In the genomic region with DNA sequence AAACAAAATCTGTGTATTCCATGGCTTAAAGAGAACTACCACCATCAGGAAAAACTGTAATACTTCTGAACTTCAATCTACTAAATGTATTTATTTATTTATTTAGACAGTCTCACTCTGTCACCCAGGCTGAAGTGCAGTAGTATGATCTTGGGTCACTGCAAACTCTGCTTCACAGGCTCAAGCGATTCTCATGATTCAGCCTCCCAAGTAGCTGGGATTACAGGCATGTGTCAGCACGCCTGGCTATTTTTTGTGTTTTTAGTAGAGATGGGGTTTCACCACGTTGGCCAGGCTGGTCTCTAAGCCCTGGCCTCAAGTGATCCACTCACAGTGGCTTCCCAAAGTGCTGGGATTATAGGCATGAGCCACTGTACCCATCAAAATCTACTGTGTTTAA, we compare ENCODE assay signal across 17 cellular contexts.
DNase-seq lines count a peak whose midpoint lies in the region; ATAC-seq, FAIRE-seq and TF ChIP-seq lines count a peak whose summit lies in the region.
"Had no signal": no experiment of that assay in that cellular context is flagged by ENCODE, and none has a peak within 500 bp of the region (broad histone marks: within the 10 kb centered on the region; RNA-seq: fewer than 3 reads in every experiment).

No MANE protein-coding gene starts in this region.

- H3K9ac ChIP-seq in mammary epithelial cell (ENCODE audit: insufficient read depth, low read length), result no peak overlapping the region
- H3K9ac ChIP-seq: BLaER1 treated with 17β-estradiol and CSF1 and Interleukin-3, amounts not matched to agents 10 nM and 100 nM had no signal

- H2AFZ ChIP-seq in mammary epithelial cell (ENCODE audit: low read depth, low read length), result no peak overlapping the region

- in situ Hi-C loops in mammary epithelial cell (cut with MboI; ENCODE audit: low sequenced_read_pairs in 2 of 2), result no loop called here

- H3K4me1 ChIP-seq in RWPE2 (ENCODE audit: insufficient read depth, poor library complexity, severe bottlenecking) (no peaks in the 10 kb centered on the region), mammary epithelial cell (ENCODE audit: insufficient read depth, low read length) (no peaks in the 10 kb centered on the region), pancreas (no peaks in the 10 kb centered on the region)
- H3K4me1 ChIP-seq: BLaER1 treated with 17β-estradiol and CSF1 and Interleukin-3, amounts not matched to agents 10 nM and 100 nM had no signal

- no peaks in the 10 kb centered on the region for H4K20me1 ChIP-seq in mammary epithelial cell (ENCODE audit: insufficient read depth, low read length)
- H4K20me1 ChIP-seq: BLaER1 treated with 17β-estradiol and CSF1 and Interleukin-3, amounts not matched to agents 10 nM and 100 nM had no signal

- H3K27me3 ChIP-seq in RWPE2 (ENCODE audit: insufficient read depth, poor library complexity, severe bottlenecking) (no peaks in the 10 kb centered on the region), mammary epithelial cell (ENCODE audit: insufficient read depth, low read length) (no peaks in the 10 kb centered on the region), pancreas (no peaks in the 10 kb centered on the region)
- H3K27me3 ChIP-seq: BLaER1 treated with 17β-estradiol and CSF1 and Interleukin-3, amounts not matched to agents 10 nM and 100 nM had no signal

- dilution Hi-C loops in mammary epithelial cell (cut with HindIII; ENCODE audit: low sequenced_read_pairs), result no loop called here

- WGBS in mammary epithelial cell (ENCODE audit: low coverage, missing lambda C conversion rate), result 35% methylated on average over 3 of the region's 3 CpGs
- WGBS in pancreas, 2 donors, result 53 to 62% methylated on average over 3 of the region's 3 CpGs

- H3K4me3 ChIP-seq in RWPE2 (ENCODE audit: severe bottlenecking) (no peak overlapping the region), mammary epithelial cell (replicated peaks in 1 of 3; ENCODE audit: insufficient read depth in 1 of 3, low read depth in 2 of 3, low read length in 3 of 3) (no peak overlapping the region), pancreas (no peak overlapping the region)
- H3K4me3 ChIP-seq: BLaER1 treated with 17β-estradiol and CSF1 and Interleukin-3, amounts not matched to agents 10 nM and 100 nM; GM12878 had no signal

- BruUV-seq in mammary epithelial cell (replicated peaks; lab: Mats Ljungman, UMichigan), result no TSS peak

- DNase-seq in Daoy (ENCODE audit: low read depth) (peak; percentile 2), RWPE2 (ENCODE audit: low spot score) (no peak), mammary epithelial cell (peak; percentile 67), myocyte (ENCODE audit: low read depth) (peak; percentile 6), GM19238 (ENCODE audit: insufficient read length, low spot score) (no peak), pancreas (no peak)
- no peak for DNase-seq in stimulated activated naive CD8-positive, alpha-beta T cell treated with anti-CD3 and anti-CD28 coated beads, Interleukin-15, Interleukin-2, amounts not matched to agents 100 U/mL and 50 U/mL, for 24 hours
- DNase-seq: ACHN; Calu3; CD4-positive, CD25-positive, alpha-beta regulatory T cell; DMS 273 treated with DMSO at 0.1 percent for 48 hours; GOT3; H9 had no signal

- no peak overlapping the region for H3K4me2 ChIP-seq in mammary epithelial cell (ENCODE audit: insufficient read depth, low read depth, low read length)
- H3K4me2 ChIP-seq: BLaER1 treated with 17β-estradiol and CSF1 and Interleukin-3, amounts not matched to agents 10 nM and 100 nM had no signal

- intact Hi-C loops in mammary epithelial cell (cut with micrococcal nuclease) (no loop called here), pancreas (cut with DNase I) (no loop called here)

- TF ChIP-seq CTCF in RWPE2 (IDR thresholded peaks at IDR 0.05; ENCODE audit: poor library complexity, severe bottlenecking) (no peak), mammary epithelial cell (conservative IDR thresholded peaks at IDR 0.05 in 1 of 2, IDR thresholded peaks at IDR 0.05 in 1 of 2; ENCODE audit: extremely low read depth in 1 of 2, insufficient read depth in 1 of 2, low read depth in 1 of 2, low read length in 2 of 2) (no peak), pancreas (IDR thresholded peaks at IDR 0.05) (no peak)

- peaks cover 2% of the 10 kb centered on the region for H3K9me3 ChIP-seq in RWPE2 (ENCODE audit: severe bottlenecking)
- H3K9me3 ChIP-seq in mammary epithelial cell (replicated peaks; ENCODE audit: insufficient read depth, low read length), result no peaks in the 10 kb centered on the region
- H3K9me3 ChIP-seq in pancreas, result no peaks in the 10 kb centered on the region

- CTCF ChIA-PET in mammary epithelial cell (lab: Charles Lee; ENCODE audit: low non-redundant PET), result no interaction called here

- H3K79me2 ChIP-seq in mammary epithelial cell (ENCODE audit: insufficient read depth, low read length), result no peaks in the 10 kb centered on the region

- no peak overlapping the region for H3K27ac ChIP-seq in RWPE2 (ENCODE audit: poor library complexity, severe bottlenecking)
- H3K27ac ChIP-seq in mammary epithelial cell (ENCODE audit: insufficient read depth, low read depth, low read length), result no peak overlapping the region
- no peak overlapping the region for H3K27ac ChIP-seq in pancreas
- H3K27ac ChIP-seq: BLaER1 treated with 17β-estradiol and CSF1 and Interleukin-3, amounts not matched to agents 10 nM and 100 nM had no signal

- H3K36me3 ChIP-seq in RWPE2 (ENCODE audit: low read depth), result no peaks in the 10 kb centered on the region
- H3K36me3 ChIP-seq in mammary epithelial cell (ENCODE audit: insufficient read depth, low read length), result no peaks in the 10 kb centered on the region
- no peaks in the 10 kb centered on the region for H3K36me3 ChIP-seq in pancreas
- H3K36me3 ChIP-seq: BLaER1 treated with 17β-estradiol and CSF1 and Interleukin-3, amounts not matched to agents 10 nM and 100 nM had no signal

- FAIRE-seq in pancreas (lab: Jason Lieb, UNC), result no peak
- FAIRE-seq: GM12878, HepG2, HTR-8/SVneo had no signal

- ATAC-seq in RWPE2 (ENCODE audit: low read depth) (peak; percentile 51; the same call in 2 of the 3 replicates), pancreas (no peak)
- ATAC-seq in stimulated activated naive CD8-positive, alpha-beta T cell treated with anti-CD3 and anti-CD28 coated beads, Interleukin-15, Interleukin-2, amounts not matched to agents 100 U/mL and 50 U/mL, for 24 hours, result no peak
- ATAC-seq: GM12878, HepG2 had no signal

Comparison
In these comparisons a context has a peak if more than half of its experiments do, and no peak if none do; other contexts are left out.
1. DNase-seq: peak in Daoy (single experiment), mammary epithelial cell (single experiment) and myocyte (single experiment); none in RWPE2 (single experiment), stimulated activated naive CD8-positive, alpha-beta T cell treated with anti-CD3 and anti-CD28 coated beads, Interleukin-15, Interleukin-2, amounts not matched to agents 100 U/mL and 50 U/mL, for 24 hours (single experiment), GM19238 (single experiment) and pancreas (0 of 6).